1 cellular context compared by ENCODE assay signal in genomic region chr12:49821375-49822287, GRCh38.
A peak's percentile ranks its signal among the peaks of the same experiment; 100 is the strongest.
TF ChIP-seq lines count a peak whose summit lies in the region.

No MANE protein-coding gene starts in this region.

TF ChIP-seq in HepG2, 621 proteins besides CTCF, POLR2A, EP300 and RAD21:
- TF ChIP-seq ISL2 (CRISPR knock-in tag; IDR thresholded peaks at IDR 0.05): no peak
- peak; percentile 89 for TF ChIP-seq ZNF564 (CRISPR knock-in tag; IDR thresholded peaks at IDR 0.05)
